Comparison of ENCODE assay signal across 1 cellular context in the genomic region with DNA sequence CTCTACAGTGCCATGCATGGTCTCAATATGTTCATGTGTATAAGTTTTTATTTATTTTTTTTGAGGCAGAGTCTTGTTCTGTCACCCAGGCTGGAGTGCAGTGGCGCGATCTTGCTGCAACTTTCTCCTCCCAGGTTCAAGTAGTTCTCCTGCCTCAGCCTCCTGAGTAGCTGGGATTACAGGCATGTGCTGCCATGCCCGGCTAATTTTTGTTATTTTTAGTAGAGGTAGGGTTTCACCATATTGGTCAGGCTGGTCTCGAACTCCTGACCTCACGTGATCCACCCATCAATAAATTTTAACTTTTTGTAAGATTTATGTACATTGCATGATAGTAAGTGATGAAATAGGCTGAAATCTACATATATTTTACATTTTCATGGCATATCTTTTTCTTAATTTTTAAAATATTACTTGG.
TF ChIP-seq lines count a peak whose summit lies in the region.
"Not testable (repeated sequence)": the region's sequence is repeated elsewhere in the genome, so short reads cannot be mapped to it uniquely, and the experiment has no call there.

No MANE protein-coding gene starts in this region.

TF ChIP-seq in K562, 482 proteins besides CTCF, POLR2A, EP300 and RAD21 (continued from another document):
- TF ChIP-seq, protein P1, sequence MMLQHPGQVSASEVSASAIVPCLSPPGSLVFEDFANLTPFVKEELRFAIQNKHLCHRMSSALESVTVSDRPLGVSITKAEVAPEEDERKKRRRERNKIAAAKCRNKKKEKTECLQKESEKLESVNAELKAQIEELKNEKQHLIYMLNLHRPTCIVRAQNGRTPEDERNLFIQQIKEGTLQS (IDR thresholded peaks at IDR 0.05) = peak; percentile 72
- TF ChIP-seq, protein P1 (CRISPR knock-in tag; conservative IDR thresholded peaks at IDR 0.05) = not testable (repeated sequence)
- TF ChIP-seq, protein P2, sequence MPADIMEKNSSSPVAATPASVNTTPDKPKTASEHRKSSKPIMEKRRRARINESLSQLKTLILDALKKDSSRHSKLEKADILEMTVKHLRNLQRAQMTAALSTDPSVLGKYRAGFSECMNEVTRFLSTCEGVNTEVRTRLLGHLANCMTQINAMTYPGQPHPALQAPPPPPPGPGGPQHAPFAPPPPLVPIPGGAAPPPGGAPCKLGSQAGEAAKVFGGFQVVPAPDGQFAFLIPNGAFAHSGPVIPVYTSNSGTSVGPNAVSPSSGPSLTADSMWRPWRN (IDR thresholded peaks at IDR 0.05; ENCODE audit: low read depth) = peak; percentile 58
- TF ChIP-seq FOXJ2 (tag; IDR thresholded peaks at IDR 0.05) (peak; percentile 60; the same call in 1 of the 2 replicates), ARID1B (IDR thresholded peaks at IDR 0.05) (peak; percentile 33), MEF2D (tag; conservative IDR thresholded peaks at IDR 0.05; ENCODE audit: low read depth) (0 out of 2 replicates have a peak, but pooled peaks have one; percentile 4), ZNF311 (CRISPR knock-in tag; IDR thresholded peaks at IDR 0.05) (peak; percentile 72; the same call in 1 of the 2 replicates), SMAD4 (CRISPR knock-in tag; conservative IDR thresholded peaks at IDR 0.05) (peak; percentile 46), HDAC2 (IDR thresholded peaks at IDR 0.05) (0 out of 2 replicates have a peak, but pooled peaks have one; percentile 16), HSF4 (CRISPR knock-in tag; IDR thresholded peaks at IDR 0.05; ENCODE audit: borderline replicate concordance) (peak; percentile 52; the same call in 1 of the 2 replicates), BHLHE40 (IDR thresholded peaks at IDR 0.05; ENCODE audit: low read length) (peak; percentile 41; the same call in 1 of the 2 replicates)
- TF ChIP-seq, protein P3, sequence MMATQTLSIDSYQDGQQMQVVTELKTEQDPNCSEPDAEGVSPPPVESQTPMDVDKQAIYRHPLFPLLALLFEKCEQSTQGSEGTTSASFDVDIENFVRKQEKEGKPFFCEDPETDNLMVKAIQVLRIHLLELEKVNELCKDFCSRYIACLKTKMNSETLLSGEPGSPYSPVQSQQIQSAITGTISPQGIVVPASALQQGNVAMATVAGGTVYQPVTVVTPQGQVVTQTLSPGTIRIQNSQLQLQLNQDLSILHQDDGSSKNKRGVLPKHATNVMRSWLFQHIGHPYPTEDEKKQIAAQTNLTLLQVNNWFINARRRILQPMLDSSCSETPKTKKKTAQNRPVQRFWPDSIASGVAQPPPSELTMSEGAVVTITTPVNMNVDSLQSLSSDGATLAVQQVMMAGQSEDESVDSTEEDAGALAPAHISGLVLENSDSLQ (IDR thresholded peaks at IDR 0.05) = peak; percentile 60; the same call in 1 of the 2 replicates
- TF ChIP-seq, protein P4, sequence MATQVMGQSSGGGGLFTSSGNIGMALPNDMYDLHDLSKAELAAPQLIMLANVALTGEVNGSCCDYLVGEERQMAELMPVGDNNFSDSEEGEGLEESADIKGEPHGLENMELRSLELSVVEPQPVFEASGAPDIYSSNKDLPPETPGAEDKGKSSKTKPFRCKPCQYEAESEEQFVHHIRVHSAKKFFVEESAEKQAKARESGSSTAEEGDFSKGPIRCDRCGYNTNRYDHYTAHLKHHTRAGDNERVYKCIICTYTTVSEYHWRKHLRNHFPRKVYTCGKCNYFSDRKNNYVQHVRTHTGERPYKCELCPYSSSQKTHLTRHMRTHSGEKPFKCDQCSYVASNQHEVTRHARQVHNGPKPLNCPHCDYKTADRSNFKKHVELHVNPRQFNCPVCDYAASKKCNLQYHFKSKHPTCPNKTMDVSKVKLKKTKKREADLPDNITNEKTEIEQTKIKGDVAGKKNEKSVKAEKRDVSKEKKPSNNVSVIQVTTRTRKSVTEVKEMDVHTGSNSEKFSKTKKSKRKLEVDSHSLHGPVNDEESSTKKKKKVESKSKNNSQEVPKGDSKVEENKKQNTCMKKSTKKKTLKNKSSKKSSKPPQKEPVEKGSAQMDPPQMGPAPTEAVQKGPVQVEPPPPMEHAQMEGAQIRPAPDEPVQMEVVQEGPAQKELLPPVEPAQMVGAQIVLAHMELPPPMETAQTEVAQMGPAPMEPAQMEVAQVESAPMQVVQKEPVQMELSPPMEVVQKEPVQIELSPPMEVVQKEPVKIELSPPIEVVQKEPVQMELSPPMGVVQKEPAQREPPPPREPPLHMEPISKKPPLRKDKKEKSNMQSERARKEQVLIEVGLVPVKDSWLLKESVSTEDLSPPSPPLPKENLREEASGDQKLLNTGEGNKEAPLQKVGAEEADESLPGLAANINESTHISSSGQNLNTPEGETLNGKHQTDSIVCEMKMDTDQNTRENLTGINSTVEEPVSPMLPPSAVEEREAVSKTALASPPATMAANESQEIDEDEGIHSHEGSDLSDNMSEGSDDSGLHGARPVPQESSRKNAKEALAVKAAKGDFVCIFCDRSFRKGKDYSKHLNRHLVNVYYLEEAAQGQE (CRISPR knock-in tag; IDR thresholded peaks at IDR 0.05; ENCODE audit: low read depth) = 0 out of 2 replicates have a peak, but pooled peaks have one; percentile 21
